ENCODE assay signal across 14 cellular contexts in genomic region chr2:160910681-160911080, GRCh38.
DNase-seq lines count a peak whose midpoint lies in the region; ATAC-seq and TF ChIP-seq lines count a peak whose summit lies in the region.
"Had no signal": no experiment of that assay in that cellular context is flagged by ENCODE, and none has a peak within 500 bp of the region (broad histone marks: within the 10 kb centered on the region; RNA-seq: fewer than 3 reads in every experiment).

No MANE protein-coding gene starts in this region.

- no peaks in the 10 kb centered on the region for H3K36me3 Mint-ChIP-seq in nephron progenitor cell (ENCODE audit: low read depth)
- H3K36me3 Mint-ChIP-seq: CD14-positive monocyte had no signal

- no peak overlapping the region for H3K4me3 ChIP-seq in SJCRH30
- H3K4me3 ChIP-seq in fibroblast of mammary gland (ENCODE audit: control insufficient read depth, low read depth, low read length): no peak overlapping the region

- DNase-seq in AG08396 (ENCODE audit: low spot score): peak; percentile 58
- peak in 1 of 2 experiments; percentile 15 for DNase-seq in SJCRH30
- peak; percentile 87 for DNase-seq in fibroblast of mammary gland (ENCODE audit: low read depth)
- DNase-seq in nephron progenitor cell: no peak
- no peak for DNase-seq in activated CD4-positive, alpha-beta T cell treated with anti-CD3 and anti-CD28 coated beads for 4 hours
- DNase-seq in omental fat pad (ENCODE audit: low spot score): no peak
- no peak for DNase-seq in amygdala (lab: John Stamatoyannopoulos, UW)
- DNase-seq in posterior cingulate gyrus: no peak
- DNase-seq: activated T-cell treated with anti-CD3 and anti-CD28 coated beads, Interleukin-2, amount 50 U/mL, for 1 hour; H9; hypothalamus had no signal

- H3K27ac ChIP-seq in SJCRH30: peak overlapping the region; percentile 36; the same call in 1 of the 2 replicates
- H3K27ac ChIP-seq: RWPE1 had no signal

- ATAC-seq in omental fat pad (ENCODE audit: low FRiP score): no peak

- no peaks in the 10 kb centered on the region for H3K9me3 ChIP-seq in SJCRH30 (replicated peaks)

- H3K9me3 Mint-ChIP-seq in nephron progenitor cell: peaks cover 4% of the 10 kb centered on the region
- H3K9me3 Mint-ChIP-seq: stimulated activated naive CD8-positive, alpha-beta T cell treated with anti-CD3 and anti-CD28 coated beads, Interleukin-15, Interleukin-2, amounts not matched to agents 100 ng/mL and 50 ng/mL, for 24 hours had no signal

- H3K27me3 ChIP-seq in SJCRH30: no peaks in the 10 kb centered on the region

- H3K4me1 Mint-ChIP-seq in nephron progenitor cell: peaks cover 35% of the 10 kb centered on the region
- H3K4me1 Mint-ChIP-seq: CD14-positive monocyte had no signal

- peak overlapping the region; percentile 22 for H3K27ac Mint-ChIP-seq in nephron progenitor cell
- H3K27ac Mint-ChIP-seq: CD14-positive monocyte; H9; stimulated activated naive CD8-positive, alpha-beta T cell treated with anti-CD3 and anti-CD28 coated beads, Interleukin-15, Interleukin-2, amounts not matched to agents 100 ng/mL and 50 ng/mL, for 24 hours had no signal

- H3K27me3 Mint-ChIP-seq in nephron progenitor cell (ENCODE audit: low read depth, poor library complexity): no peaks in the 10 kb centered on the region
- H3K27me3 Mint-ChIP-seq: stimulated activated naive CD8-positive, alpha-beta T cell treated with anti-CD3 and anti-CD28 coated beads, Interleukin-15, Interleukin-2, amounts not matched to agents 100 ng/mL and 50 ng/mL, for 24 hours had no signal

- intact Hi-C loops in posterior cingulate gyrus (cut with DNase I): no loop called here

- H3K36me3 ChIP-seq in SJCRH30: no peaks in the 10 kb centered on the region

- TF ChIP-seq CTCF in fibroblast of mammary gland (conservative IDR thresholded peaks at IDR 0.05; ENCODE audit: control insufficient read depth, insufficient read depth, low read depth, low read length) (no peak), nephron progenitor cell (IDR thresholded peaks at IDR 0.05) (no peak), omental fat pad (IDR thresholded peaks at IDR 0.05) (no peak)

- peaks cover 16% of the 10 kb centered on the region for H3K4me1 ChIP-seq in SJCRH30

- no peak overlapping the region for H3K4me3 Mint-ChIP-seq in nephron progenitor cell
- H3K4me3 Mint-ChIP-seq: CD14-positive monocyte; H9; stimulated activated naive CD8-positive, alpha-beta T cell treated with anti-CD3 and anti-CD28 coated beads, Interleukin-15, Interleukin-2, amounts not matched to agents 100 ng/mL and 50 ng/mL, for 24 hours had no signal

Comparison
In these comparisons a context has a peak if more than half of its experiments do, and no peak if none do; other contexts are left out.
1. DNase-seq: peak in AG08396 (single experiment) and fibroblast of mammary gland (single experiment); none in nephron progenitor cell (single experiment), activated CD4-positive, alpha-beta T cell treated with anti-CD3 and anti-CD28 coated beads for 4 hours (0 of 2), omental fat pad (single experiment), amygdala (0 of 56) and posterior cingulate gyrus (0 of 10).